ENCODE assay signal across 11 cellular contexts in the genomic region with DNA sequence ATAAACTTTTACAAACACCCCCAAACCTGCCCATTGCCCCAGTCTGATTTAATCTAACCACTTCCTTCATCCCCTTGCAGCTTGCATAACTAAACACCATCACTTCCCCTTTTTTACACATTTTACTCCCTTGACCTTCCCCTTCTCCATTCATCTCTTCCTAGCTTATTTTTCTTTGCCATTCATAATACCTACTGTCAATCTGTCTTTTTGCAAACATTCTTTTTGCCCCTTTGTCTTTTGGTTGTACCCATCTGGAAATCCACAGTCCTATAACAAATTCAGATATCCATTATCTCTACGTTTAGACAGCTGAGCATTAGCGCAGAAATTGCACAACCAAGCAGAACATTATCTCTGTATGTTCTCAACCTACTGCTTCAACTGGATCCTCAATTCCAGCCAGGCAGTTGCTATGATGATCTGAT. TPM values are rescaled to one million over a fixed set of nuclear protein-coding genes. Genes with fewer than 3 reads are reported as not detected.
A peak's percentile ranks its signal among the peaks of the same experiment; 100 is the strongest.
DNase-seq lines count a peak whose midpoint lies in the region; ATAC-seq and TF ChIP-seq lines count a peak whose summit lies in the region.
"Had no signal": no experiment of that assay in that cellular context is flagged by ENCODE, and none has a peak within 500 bp of the region (broad histone marks: within the 10 kb centered on the region; RNA-seq: fewer than 3 reads in every experiment).

No MANE protein-coding gene starts in this region.

- no peak for TF ChIP-seq CTCF in HFFc6 (IDR thresholded peaks at IDR 0.05)

- H3K27ac Mint-ChIP-seq in HFFc6, result no peak overlapping the region

- H3K4me1 Mint-ChIP-seq in HFFc6 (ENCODE audit: low read depth), result no peaks in the 10 kb centered on the region

- H3K4me3 Mint-ChIP-seq in HFFc6, result no peak overlapping the region
- H3K4me3 Mint-ChIP-seq: central memory CD8-positive, alpha-beta T cell had no signal

- no peaks in the 10 kb centered on the region for H3K36me3 Mint-ChIP-seq in HFFc6 (ENCODE audit: low read depth)

- DNase-seq in NAMALWA (ENCODE audit: low spot score) (peak; percentile 62), medulla oblongata (ENCODE audit: extremely low spot score) (peak; percentile 29), midbrain (lab: John Stamatoyannopoulos, UW) (no peak), T-helper 1 cell (no peak), HFFc6 (no peak)
- DNase-seq in stimulated activated naive CD8-positive, alpha-beta T cell treated with anti-CD3 and anti-CD28 coated beads, Interleukin-15, Interleukin-2, amounts not matched to agents 100 U/mL and 50 U/mL, for 24 hours, result no peak
- DNase-seq: stimulated activated CD4-positive, alpha-beta T cell treated with anti-CD3 and anti-CD28 coated beads, Interleukin-1b, Interleukin-23, amount 100 ng/mL, for 48 hours; upper lobe of left lung had no signal

- ATAC-seq in GM18858 (IDR thresholded peaks at IDR 0.05; ENCODE audit: unreplicated experiment), result peak; percentile 95
- ATAC-seq in HG02759 (IDR thresholded peaks at IDR 0.05; ENCODE audit: unreplicated experiment), result peak; percentile 85
- no peak for ATAC-seq in stimulated activated naive CD8-positive, alpha-beta T cell treated with anti-CD3 and anti-CD28 coated beads, Interleukin-15, Interleukin-2, amounts not matched to agents 100 U/mL and 50 U/mL, for 24 hours

- no peaks in the 10 kb centered on the region; the same call in 1 of the 2 replicates for H3K9me3 Mint-ChIP-seq in HFFc6
- H3K9me3 Mint-ChIP-seq: central memory CD8-positive, alpha-beta T cell had no signal

- H3K27me3 Mint-ChIP-seq in HFFc6 (ENCODE audit: insufficient read depth), result peaks cover 7% of the 10 kb centered on the region

RNA-seq across cellular contexts. Expression of a gene that starts 51.2 kb away (rescaled TPM):
- not detected for total RNA-seq in HFFc6 (2021; fragmentation: NEBNext Ultra II Directional; extraction: Animal tissue kit (Norgen Biotek cat#: 25700))

RNA-seq across cellular contexts. Expression of a gene that starts 51.5 kb away (rescaled TPM):
- 10 to 100 TPM; 18.2 to 23.1 (median 19.4) TPM for total RNA-seq in HFFc6 (2021; fragmentation: NEBNext Ultra II Directional; extraction: Animal tissue kit (Norgen Biotek cat#: 25700))

Comparison
In these comparisons a context has a peak if more than half of its experiments do, and no peak if none do; other contexts are left out.
1. DNase-seq: peak in NAMALWA (single experiment) and medulla oblongata (single experiment); none in midbrain (single experiment), stimulated activated naive CD8-positive, alpha-beta T cell treated with anti-CD3 and anti-CD28 coated beads, Interleukin-15, Interleukin-2, amounts not matched to agents 100 U/mL and 50 U/mL, for 24 hours (single experiment), T-helper 1 cell (0 of 5) and HFFc6 (single experiment).